ENCODE assay signal across 13 cellular contexts in genomic region chr1:96525657-96526613, GRCh38.
"Had no signal": no experiment of that assay in that cellular context is flagged by ENCODE, and none has a peak within 500 bp of the region (broad histone marks: within the 10 kb centered on the region; RNA-seq: fewer than 3 reads in every experiment).

No MANE protein-coding gene starts in this region.

- H3K4me3 Mint-ChIP-seq: activated CD4-positive, alpha-beta memory T cell treated with anti-CD3 and anti-CD28 coated beads for 36 hours; activated naive CD4-positive, alpha-beta T cell treated with anti-CD3 and anti-CD28 coated beads, Interleukin-2, amount 10 ng/mL, durations not matched to agents 7 days and 5 days; central memory CD8-positive, alpha-beta T cell; natural killer cell treated with Interleukin-12 subunit alpha and Interleukin-12 subunit beta and Interleukin-15 and Interleukin-18, amount 100 ng/mL, for 72 hours; T-helper 2 cell treated with Interferon-gamma antibody and Interleukin-4, amounts not matched to agents 5 μg/mL and 100 μg/mL, for 36 hours had no signal

- H3K4me1 ChIP-seq: adrenal gland had no signal

- DNase-seq: activated CD4-positive, alpha-beta memory T cell treated with anti-CD3 and anti-CD28 coated beads for 36 hours; activated naive CD4-positive, alpha-beta T cell treated with anti-CD3 and anti-CD28 coated beads, Interleukin-2, amount 10 ng/mL, durations not matched to agents 7 days and 5 days; adrenal gland; cortex of kidney; effector memory CD4-positive, alpha-beta T cell; foreskin fibroblast; head of caudate nucleus; left cardiac atrium; stomach had no signal

- H3K4me3 ChIP-seq: adrenal gland, skin epidermis, stomach had no signal

- H3K27ac Mint-ChIP-seq: activated CD4-positive, alpha-beta memory T cell treated with anti-CD3 and anti-CD28 coated beads for 36 hours; activated naive CD4-positive, alpha-beta T cell treated with anti-CD3 and anti-CD28 coated beads, Interleukin-2, amount 10 ng/mL, durations not matched to agents 7 days and 5 days; natural killer cell treated with Interleukin-12 subunit alpha and Interleukin-12 subunit beta and Interleukin-15 and Interleukin-18, amount 100 ng/mL, for 72 hours; T-helper 2 cell treated with Interferon-gamma antibody and Interleukin-4, amounts not matched to agents 5 μg/mL and 100 μg/mL, for 36 hours had no signal

- ATAC-seq: left cardiac atrium; natural killer cell treated with Interleukin-12 subunit alpha and Interleukin-12 subunit beta and Interleukin-15 and Interleukin-18, amount 100 ng/mL, for 72 hours had no signal

- H3K27me3 ChIP-seq: adrenal gland, stomach had no signal

- H3K9me3 ChIP-seq: adrenal gland had no signal

- H3K36me3 Mint-ChIP-seq: activated naive CD4-positive, alpha-beta T cell treated with anti-CD3 and anti-CD28 coated beads, Interleukin-2, amount 10 ng/mL, durations not matched to agents 7 days and 5 days had no signal

- H3K36me3 ChIP-seq: adrenal gland, stomach had no signal

- H3K27me3 Mint-ChIP-seq: activated CD4-positive, alpha-beta memory T cell treated with anti-CD3 and anti-CD28 coated beads for 36 hours; activated naive CD4-positive, alpha-beta T cell treated with anti-CD3 and anti-CD28 coated beads, Interleukin-2, amount 10 ng/mL, durations not matched to agents 7 days and 5 days; central memory CD8-positive, alpha-beta T cell; natural killer cell treated with Interleukin-12 subunit alpha and Interleukin-12 subunit beta and Interleukin-15 and Interleukin-18, amount 100 ng/mL, for 72 hours had no signal

- H3K4me1 Mint-ChIP-seq: activated naive CD4-positive, alpha-beta T cell treated with anti-CD3 and anti-CD28 coated beads, Interleukin-2, amount 10 ng/mL, durations not matched to agents 7 days and 5 days; central memory CD8-positive, alpha-beta T cell had no signal
